In the genomic region with DNA sequence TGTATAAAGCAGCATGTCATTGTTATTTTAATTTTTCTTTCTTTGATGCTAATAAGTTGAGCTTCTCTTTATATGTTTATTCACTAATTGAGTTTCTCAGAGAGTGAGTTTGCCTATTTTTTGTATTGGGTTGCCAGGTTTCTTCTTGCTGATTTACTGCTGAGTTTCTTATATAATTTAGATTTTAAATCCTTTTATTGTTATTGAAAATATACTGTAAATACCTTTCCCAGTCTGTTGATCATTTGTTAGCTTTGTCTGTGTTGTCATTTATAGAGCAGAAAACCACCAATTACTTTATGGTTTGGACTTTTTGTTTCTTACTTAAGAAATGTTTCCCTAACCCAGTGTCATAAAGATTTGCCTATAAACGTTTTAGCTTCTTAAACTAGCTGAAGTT, we compare ENCODE assay signal across 11 cellular contexts. TPM values are rescaled to one million over a fixed set of nuclear protein-coding genes. Genes with fewer than 3 reads are reported as not detected.
"Had no signal": no experiment of that assay in that cellular context is flagged by ENCODE, and none has a peak within 500 bp of the region (broad histone marks: within the 10 kb centered on the region; RNA-seq: fewer than 3 reads in every experiment).

No MANE protein-coding gene starts in this region.

- H2AFZ ChIP-seq: GM23248 had no signal

- H3K4me3 ChIP-seq: GM23248 had no signal

- H3K4me3 Mint-ChIP-seq: H9, HFFc6, IgD-negative memory B cell had no signal

- H3K36me3 Mint-ChIP-seq: IgD-negative memory B cell had no signal

- H3K27ac ChIP-seq: GM23248, HL-60, KMS-11 had no signal

- H3K9ac ChIP-seq: GM23248, KMS-11 had no signal

- DNase-seq: GM23248, H9, HCEC 1CT, HFFc6, Karpas-422, KBM-7 had no signal

- H3K4me2 ChIP-seq: KMS-11 had no signal

- H3K9me3 Mint-ChIP-seq: HFFc6, IgD-negative memory B cell had no signal

- H3K27ac Mint-ChIP-seq: HFFc6, IgD-negative memory B cell had no signal

- H3K4me1 Mint-ChIP-seq: IgD-negative memory B cell had no signal

- ATAC-seq: HepG2 had no signal

RNA-seq across cellular contexts. Expression of a gene that starts 17.1 kb away (rescaled TPM):
- total RNA-seq: HFFc6, HT1080 had no signal
- polyA plus RNA-seq: GM23248, IgD-negative memory B cell had no signal
